In genomic region chr4:101418055-101418454, GRCh38 we compare ENCODE assay signal across 9 cellular contexts.
A peak's percentile ranks its signal among the peaks of the same experiment; 100 is the strongest.
DNase-seq lines count a peak whose midpoint lies in the region; ATAC-seq and TF ChIP-seq lines count a peak whose summit lies in the region.
"Had no signal": no experiment of that assay in that cellular context is flagged by ENCODE, and none has a peak within 500 bp of the region (broad histone marks: within the 10 kb centered on the region; RNA-seq: fewer than 3 reads in every experiment).

No MANE protein-coding gene starts in this region.

- H2BK5ac ChIP-seq in trophoblast cell (ENCODE audit: low read depth, low read length, poor library complexity), result no peak overlapping the region

- H3K18ac ChIP-seq in trophoblast cell (ENCODE audit: low read length), result no peak overlapping the region

- H3K9ac ChIP-seq in trophoblast cell (ENCODE audit: low read length), result no peak overlapping the region

- peaks cover 28% of the 10 kb centered on the region for H3K27me3 Mint-ChIP-seq in activated naive CD4-positive, alpha-beta T cell treated with anti-CD3 and anti-CD28 coated beads, Interleukin-2, amount 50 U/mL, for 24 hours
- no peaks in the 10 kb centered on the region for H3K27me3 Mint-ChIP-seq in type B pancreatic cell

- H4K12ac ChIP-seq in trophoblast cell (ENCODE audit: low read depth, low read length), result no peak overlapping the region

- no peak overlapping the region for H2AK5ac ChIP-seq in trophoblast cell (ENCODE audit: low read length)

- no peak overlapping the region for H2BK120ac ChIP-seq in trophoblast cell (ENCODE audit: insufficient read depth, low read length, poor library complexity)

- H3K4ac ChIP-seq in trophoblast cell (ENCODE audit: low read depth, low read length), result no peak overlapping the region

- H3K23ac ChIP-seq in trophoblast cell (ENCODE audit: low read length), result no peak overlapping the region

- no peaks in the 10 kb centered on the region for H3K27me3 ChIP-seq in trophoblast cell (ENCODE audit: insufficient read depth, low read length)

- no peak overlapping the region for H4K8ac ChIP-seq in trophoblast cell (ENCODE audit: low read depth, low read length)

- H4K91ac ChIP-seq in trophoblast cell (ENCODE audit: low read depth, low read length), result no peak overlapping the region

- H3K4me3 Mint-ChIP-seq in activated naive CD4-positive, alpha-beta T cell treated with anti-CD3 and anti-CD28 coated beads, Interleukin-2, amount 50 U/mL, for 24 hours, result peak overlapping the region; percentile 82
- H3K4me3 Mint-ChIP-seq in type B pancreatic cell, result no peak overlapping the region
- H3K4me3 Mint-ChIP-seq: brain had no signal

- no peak overlapping the region for H3K14ac ChIP-seq in trophoblast cell (ENCODE audit: low read length)

- H3K9me3 ChIP-seq in trophoblast cell (ENCODE audit: insufficient read depth, low read depth, low read length), result peaks cover 3% of the 10 kb centered on the region

- no peak overlapping the region for H3K27ac Mint-ChIP-seq in activated naive CD4-positive, alpha-beta T cell treated with anti-CD3 and anti-CD28 coated beads, Interleukin-2, amount 50 U/mL, for 24 hours
- H3K27ac Mint-ChIP-seq in type B pancreatic cell, result no peak overlapping the region
- H3K27ac Mint-ChIP-seq: brain had no signal

- no peak overlapping the region for H3K4me3 ChIP-seq in trophoblast cell (ENCODE audit: low read depth, low read length)

- peak; percentile 12 for DNase-seq in GM03348 (ENCODE audit: low spot score)
- peak; percentile 92 for DNase-seq in MV-4-11 (lab: John Stamatoyannopoulos, UW)
- DNase-seq in stimulated activated CD8-positive, alpha-beta memory T cell treated with anti-CD3 and anti-CD28 coated beads, Interleukin-4, amount 100 ng/mL, for 24 hours (ENCODE audit: low read depth), result peak; percentile 37
- no peak for DNase-seq in type B pancreatic cell (ENCODE audit: extremely low spot score, unreplicated experiment)
- DNase-seq in trophoblast cell, result no peak
- DNase-seq in SW 1271 (lab: John Stamatoyannopoulos, UW), result no peak

- H2AFZ ChIP-seq in trophoblast cell (ENCODE audit: insufficient read depth, low read length, poor library complexity), result no peak overlapping the region

- no peaks in the 10 kb centered on the region for H3K4me1 ChIP-seq in trophoblast cell (ENCODE audit: control insufficient read depth in 1 of 2, insufficient read depth in 2 of 2, low read length in 2 of 2)

- H3K79me2 ChIP-seq in trophoblast cell (ENCODE audit: control insufficient read depth, insufficient read depth, low read length, poor library complexity), result no peaks in the 10 kb centered on the region

- H3K36me3 ChIP-seq in trophoblast cell (ENCODE audit: control insufficient read depth in 1 of 2, insufficient read depth in 2 of 2, low read length in 2 of 2), result no peaks in the 10 kb centered on the region

- ATAC-seq in GM21723 (IDR thresholded peaks at IDR 0.05; ENCODE audit: unreplicated experiment), result peak; percentile 82

- no CpG with 5 or more reads among the region's 2 CpGs for WGBS in trophoblast cell (ENCODE audit: extremely low coverage, insufficient coverage, insufficient read length)

- no peak overlapping the region for H3K4me2 ChIP-seq in trophoblast cell (ENCODE audit: low read length)

- no peak overlapping the region for H2BK12ac ChIP-seq in trophoblast cell (ENCODE audit: low read length)

- no peak overlapping the region for H3K27ac ChIP-seq in trophoblast cell (ENCODE audit: low read depth, low read length)

- peaks cover 2% of the 10 kb centered on the region for H3K79me1 ChIP-seq in trophoblast cell (ENCODE audit: low read length)

- H3K4me1 Mint-ChIP-seq in activated naive CD4-positive, alpha-beta T cell treated with anti-CD3 and anti-CD28 coated beads, Interleukin-2, amount 50 U/mL, for 24 hours, result peaks cover 50% of the 10 kb centered on the region
- peaks cover 6% of the 10 kb centered on the region for H3K4me1 Mint-ChIP-seq in type B pancreatic cell (ENCODE audit: unreplicated experiment)

- peaks cover 1% of the 10 kb centered on the region for H3K36me3 Mint-ChIP-seq in activated naive CD4-positive, alpha-beta T cell treated with anti-CD3 and anti-CD28 coated beads, Interleukin-2, amount 50 U/mL, for 24 hours
- H3K36me3 Mint-ChIP-seq in type B pancreatic cell, result no peaks in the 10 kb centered on the region
- H3K36me3 Mint-ChIP-seq: brain had no signal

- no peaks in the 10 kb centered on the region for H3K9me3 Mint-ChIP-seq in activated naive CD4-positive, alpha-beta T cell treated with anti-CD3 and anti-CD28 coated beads, Interleukin-2, amount 50 U/mL, for 24 hours
- H3K9me3 Mint-ChIP-seq in type B pancreatic cell, result no peaks in the 10 kb centered on the region
- H3K9me3 Mint-ChIP-seq: brain had no signal

- no peak for TF ChIP-seq CTCF in type B pancreatic cell (conservative IDR thresholded peaks at IDR 0.05)

Comparison
In these comparisons a context has a peak if more than half of its experiments do, and no peak if none do; other contexts are left out.
1. DNase-seq: peak in GM03348 (single experiment), MV-4-11 (single experiment) and stimulated activated CD8-positive, alpha-beta memory T cell treated with anti-CD3 and anti-CD28 coated beads, Interleukin-4, amount 100 ng/mL, for 24 hours (single experiment); none in type B pancreatic cell (single experiment), trophoblast cell (0 of 2) and SW 1271 (0 of 2).